18 cellular contexts compared by ENCODE assay signal in genomic region chr22:39197578-39197977, GRCh38.
"Had no signal": no experiment of that assay in that cellular context is flagged by ENCODE, and none has a peak within 500 bp of the region (broad histone marks: within the 10 kb centered on the region; RNA-seq: fewer than 3 reads in every experiment).

No MANE protein-coding gene starts in this region.

- H3K4me1 Mint-ChIP-seq: neural progenitor cell had no signal

- DNase-seq: activated CD4-positive, alpha-beta T cell treated with anti-CD3 and anti-CD28 coated beads for 1 hour; activated CD4-positive, alpha-beta T cell treated with anti-CD3 and anti-CD28 coated beads, Interleukin-2, amount 50 U/mL, for 1 hour; activated effector memory CD4-positive, alpha-beta T cell treated with Interleukin-2 at 50 U/mL for 16 hours; activated naive CD4-positive, alpha-beta T cell treated with anti-CD3 and anti-CD28 coated beads for 36 hours; activated T-cell treated with anti-CD3 and anti-CD28 coated beads, Interleukin-2, amount 50 U/mL, for 72 hours; anterior cingulate cortex; body of pancreas; effector CD4-positive, alpha-beta T cell; erythroblast; foreskin keratinocyte; naive thymus-derived CD8-positive, alpha-beta T cell; posterior cingulate gyrus; stimulated activated CD4-positive, alpha-beta T cell treated with anti-CD3 and anti-CD28 coated beads, Interleukin-15, amount 100 ng/mL, for 24 hours; stimulated activated naive B cell treated with anti-CD40 and anti-IgM and Interleukin-4, amounts not matched to agents 10 μg/mL and 1 μg/mL and 100 μg/mL, for 72 hours; transverse colon had no signal

- ATAC-seq: activated T-cell treated with anti-CD3 and anti-CD28 coated beads, Interleukin-2, amount 50 U/mL, for 72 hours; body of pancreas; foreskin keratinocyte; naive thymus-derived CD8-positive, alpha-beta T cell; stimulated activated naive B cell treated with anti-CD40 and anti-IgM and Interleukin-4, amounts not matched to agents 10 μg/mL and 1 μg/mL and 100 μg/mL, for 72 hours had no signal

- H3K36me3 Mint-ChIP-seq: neural progenitor cell had no signal

- H3K27ac Mint-ChIP-seq: activated naive CD4-positive, alpha-beta T cell treated with anti-CD3 and anti-CD28 coated beads for 36 hours; activated T-cell treated with anti-CD3 and anti-CD28 coated beads, Interleukin-2, amount 50 U/mL, for 72 hours; dendritic cell treated with granulocyte-macrophage colony-stimulating factor and Interleukin-4, amounts not matched to agents 40 ng/mL and 50 ng/mL, for 4 days; naive thymus-derived CD8-positive, alpha-beta T cell; neural progenitor cell; stimulated activated naive B cell treated with anti-CD40 and anti-IgM and Interleukin-4, amounts not matched to agents 10 μg/mL and 1 μg/mL and 100 μg/mL, for 72 hours; T-helper 2 cell treated with Interferon-gamma antibody and Interleukin-4, amounts not matched to agents 5 μg/mL and 100 μg/mL, for 36 hours had no signal

- H3K4me3 Mint-ChIP-seq: activated naive CD4-positive, alpha-beta T cell treated with anti-CD3 and anti-CD28 coated beads for 36 hours; activated T-cell treated with anti-CD3 and anti-CD28 coated beads, Interleukin-2, amount 50 U/mL, for 72 hours; dendritic cell treated with granulocyte-macrophage colony-stimulating factor and Interleukin-4, amounts not matched to agents 40 ng/mL and 50 ng/mL, for 4 days; naive thymus-derived CD8-positive, alpha-beta T cell; neural progenitor cell; stimulated activated naive B cell treated with anti-CD40 and anti-IgM and Interleukin-4, amounts not matched to agents 10 μg/mL and 1 μg/mL and 100 μg/mL, for 72 hours; T-helper 2 cell treated with Interferon-gamma antibody and Interleukin-4, amounts not matched to agents 5 μg/mL and 100 μg/mL, for 36 hours had no signal
